In the genomic region with DNA sequence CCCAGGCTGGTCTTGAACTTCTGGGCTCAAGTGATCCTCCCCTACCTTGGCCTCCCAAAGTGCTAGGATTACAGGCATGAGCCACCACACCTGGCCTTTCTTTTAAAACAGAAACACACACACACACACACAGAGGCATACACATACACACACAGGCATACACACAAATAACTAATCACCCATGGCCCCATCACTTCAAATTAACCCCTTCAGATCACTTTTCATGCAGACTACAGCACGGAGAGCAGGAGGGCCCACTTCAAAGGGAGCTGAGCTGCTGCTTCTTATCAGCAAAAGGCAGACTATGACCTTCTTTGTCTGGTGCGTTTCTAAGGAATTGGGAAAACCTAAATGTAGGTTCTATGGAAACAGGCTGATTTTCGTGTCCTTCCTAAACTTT, we compare ENCODE assay signal across 17 cellular contexts. TPM values are rescaled to one million over a fixed set of nuclear protein-coding genes. Genes with fewer than 3 reads are reported as not detected.
A peak's percentile ranks its signal among the peaks of the same experiment; 100 is the strongest.
DNase-seq lines count a peak whose midpoint lies in the region; ATAC-seq and TF ChIP-seq lines count a peak whose summit lies in the region.
"Had no signal": no experiment of that assay in that cellular context is flagged by ENCODE, and none has a peak within 500 bp of the region (broad histone marks: within the 10 kb centered on the region; RNA-seq: fewer than 3 reads in every experiment).

No MANE protein-coding gene starts in this region.

- peak overlapping the region; percentile 16 for H3K27ac Mint-ChIP-seq in T-helper 1 cell treated with Interleukin-12 subunit alpha and Interleukin-12 subunit beta and Interleukin-4 antibody, amounts not matched to agents 30 μg/mL and 1 μg/mL, for 36 hours
- peak overlapping the region; percentile 75 for H3K27ac Mint-ChIP-seq in activated naive CD8-positive, alpha-beta T cell treated with anti-CD3 and anti-CD28 coated beads, Interleukin-2, amount 50 U/mL, for 24 hours
- peak overlapping the region in 1 of 2 donors; percentile 81 for H3K27ac Mint-ChIP-seq in natural killer cell treated with Interleukin-12 subunit alpha and Interleukin-12 subunit beta and Interleukin-15 and Interleukin-18, amount 100 ng/mL, for 72 hours

- H3K9me1 ChIP-seq in IMR-90 (ENCODE audit: insufficient read depth, low read length) = peaks cover 8% of the 10 kb centered on the region; the same call in 1 of the 2 replicates

- H3K4me3 ChIP-seq in IMR-90 (ENCODE audit: insufficient read depth, low read depth, low read length) = no peak overlapping the region
- H3K4me3 ChIP-seq in lower lobe of right lung = no peak overlapping the region

- peaks cover 18% of the 10 kb centered on the region for H3K4me1 Mint-ChIP-seq in T-helper 1 cell treated with Interleukin-12 subunit alpha and Interleukin-12 subunit beta and Interleukin-4 antibody, amounts not matched to agents 30 μg/mL and 1 μg/mL, for 36 hours (ENCODE audit: low read depth)
- H3K4me1 Mint-ChIP-seq in activated naive CD8-positive, alpha-beta T cell treated with anti-CD3 and anti-CD28 coated beads, Interleukin-2, amount 50 U/mL, for 24 hours = peaks cover 36% of the 10 kb centered on the region
- H3K4me1 Mint-ChIP-seq in natural killer cell treated with Interleukin-12 subunit alpha and Interleukin-12 subunit beta and Interleukin-15 and Interleukin-18, amount 100 ng/mL, for 72 hours (ENCODE audit: low read depth in 2 of 2) = peaks cover 4 to 14% of the 10 kb centered on the region in 2 donors

- no CpG with 5 or more reads among the region's 3 CpGs for WGBS in IMR-90 (ENCODE audit: extremely low coverage in 2 of 2, insufficient read length in 1 of 2), 2 experiments

- TF ChIP-seq CTCF in IMR-90 (conservative IDR thresholded peaks at IDR 0.05; ENCODE audit: low read depth, low read length) (no peak), lower lobe of right lung (IDR thresholded peaks at IDR 0.05) (no peak)

- H2AK5ac ChIP-seq in IMR-90 (ENCODE audit: low read depth, low read length) = 0 out of 2 replicates have a peak overlapping the region, but pooled peaks have one; percentile 14

- no peak overlapping the region for H3K56ac ChIP-seq in IMR-90 (ENCODE audit: extremely low read depth, insufficient read depth, low read length)

- H2AFZ ChIP-seq in IMR-90 (replicated peaks; ENCODE audit: low read length, poor library complexity) = no peak overlapping the region

- peaks cover 29 to 60% of the 10 kb centered on the region in 2 experiments for H3K79me1 ChIP-seq in IMR-90 (ENCODE audit: low read depth in 1 of 2, low read length in 2 of 2)

- H4K91ac ChIP-seq in IMR-90 (ENCODE audit: insufficient read depth, low read depth, low read length) = no peak overlapping the region

- BruUV-seq in IMR-90 (replicated peaks; lab: Mats Ljungman, UMichigan) = no TSS peak

- H3K14ac ChIP-seq in IMR-90 (replicated peaks; ENCODE audit: low read depth, low read length) = no peak overlapping the region

- POLR2A ChIA-PET in IMR-90 (lab: Charles Lee; ENCODE audit: unreplicated experiment) = no interaction called here

- peaks cover 24% of the 10 kb centered on the region; the same call in 1 of the 2 replicates for H4K20me1 ChIP-seq in IMR-90 (ENCODE audit: insufficient read depth, low read length)

- no peak overlapping the region for H2BK5ac ChIP-seq in IMR-90 (ENCODE audit: low read depth, low read length, poor library complexity, severe bottlenecking)

- H3K9me3 Mint-ChIP-seq in T-helper 1 cell treated with Interleukin-12 subunit alpha and Interleukin-12 subunit beta and Interleukin-4 antibody, amounts not matched to agents 30 μg/mL and 1 μg/mL, for 36 hours = no peaks in the 10 kb centered on the region
- H3K9me3 Mint-ChIP-seq in activated naive CD8-positive, alpha-beta T cell treated with anti-CD3 and anti-CD28 coated beads, Interleukin-2, amount 50 U/mL, for 24 hours = no peaks in the 10 kb centered on the region
- no peaks in the 10 kb centered on the region for H3K9me3 Mint-ChIP-seq in natural killer cell treated with Interleukin-12 subunit alpha and Interleukin-12 subunit beta and Interleukin-15 and Interleukin-18, amount 100 ng/mL, for 72 hours

- H3K27ac ChIP-seq in IMR-90 (ENCODE audit: insufficient read depth, low read length) (no peak overlapping the region), lower lobe of right lung (no peak overlapping the region)
- H3K27ac ChIP-seq: 22Rv1, epithelial cell of prostate, thyroid gland had no signal

- H4K8ac ChIP-seq in IMR-90 (ENCODE audit: low read depth in 2 of 2, low read length in 2 of 2) = no peak overlapping the region

- intact Hi-C loops in IMR-90 (cut with micrococcal nuclease) (loop anchor here (10.0 kb wide), 1 partner anchor 48 kb away; the partner anchor contains the start of gene UQCC4), lower lobe of right lung (cut with DNase I) (no loop called here)

- dilution Hi-C loops in IMR-90 (cut with HindIII; ENCODE audit: low sequenced_read_pairs, unreplicated experiment) = no loop called here

- DNase-seq in T-helper 1 cell (no peak), IMR-90 (no peak), lower lobe of right lung (no peak), NCI-H510A treated with DMSO at 0.1 percent for 48 hours (lab: John Stamatoyannopoulos, UW) (no peak)
- DNase-seq in activated naive CD8-positive, alpha-beta T cell treated with anti-CD3 and anti-CD28 coated beads, Interleukin-2, amount 50 U/mL, for 24 hours = no peak
- DNase-seq in natural killer cell treated with Interleukin-12 subunit alpha and Interleukin-12 subunit beta and Interleukin-15 and Interleukin-18, amount 100 ng/mL, for 72 hours (ENCODE audit: low spot score) = no peak
- DNase-seq: activated effector memory CD4-positive, alpha-beta T cell treated with Interleukin-2 at 50 U/mL for 16 hours; central memory CD4-positive, alpha-beta T cell; KG1; left lung; nucleus accumbens; Right ventricle myocardium superior; thyroid gland had no signal

- H3K4ac ChIP-seq in IMR-90 (ENCODE audit: low read depth, low read length) = no peak overlapping the region

- no peak overlapping the region for H2BK120ac ChIP-seq in IMR-90 (ENCODE audit: low read depth, low read length)

- CTCF ChIA-PET in IMR-90 (lab: Yijun Ruan, JAX) = interaction anchor here (0.9 kb wide), 1 partner anchor 9 kb away, joined by 5 read pairs; no protein-coding TSS in a partner anchor

- H3K4me2 ChIP-seq in IMR-90 (ENCODE audit: low read depth, low read length) = no peak overlapping the region

- no peak overlapping the region for H2BK15ac ChIP-seq in IMR-90 (ENCODE audit: low read depth, low read length)

- ATAC-seq in IMR-90 (ENCODE audit: low read depth) (no peak), GM19455 (IDR thresholded peaks at IDR 0.05; ENCODE audit: unreplicated experiment) (no peak), lower lobe of right lung (no peak)
- no peak for ATAC-seq in activated naive CD8-positive, alpha-beta T cell treated with anti-CD3 and anti-CD28 coated beads, Interleukin-2, amount 50 U/mL, for 24 hours
- no peak for ATAC-seq in natural killer cell treated with Interleukin-12 subunit alpha and Interleukin-12 subunit beta and Interleukin-15 and Interleukin-18, amount 100 ng/mL, for 72 hours
- ATAC-seq: left lung had no signal

- H3K36me3 ChIP-seq in IMR-90 (ENCODE audit: control insufficient read depth, insufficient read depth, low read length) (peaks cover 3% of the 10 kb centered on the region; the same call in 1 of the 2 replicates), lower lobe of right lung (no peaks in the 10 kb centered on the region)
- H3K36me3 ChIP-seq: left lung, thyroid gland had no signal

- H2BK20ac ChIP-seq in IMR-90 (ENCODE audit: low read depth, low read length) = no peak overlapping the region

- peak overlapping the region; percentile 65 for H3K4me3 Mint-ChIP-seq in T-helper 1 cell treated with Interleukin-12 subunit alpha and Interleukin-12 subunit beta and Interleukin-4 antibody, amounts not matched to agents 30 μg/mL and 1 μg/mL, for 36 hours
- H3K4me3 Mint-ChIP-seq in activated naive CD8-positive, alpha-beta T cell treated with anti-CD3 and anti-CD28 coated beads, Interleukin-2, amount 50 U/mL, for 24 hours = peak overlapping the region; percentile 62
- H3K4me3 Mint-ChIP-seq in natural killer cell treated with Interleukin-12 subunit alpha and Interleukin-12 subunit beta and Interleukin-15 and Interleukin-18, amount 100 ng/mL, for 72 hours = peak overlapping the region; percentile 57

- no peaks in the 10 kb centered on the region for H3K27me3 ChIP-seq in IMR-90 (ENCODE audit: control insufficient read depth, insufficient read depth, low read length)
- no peaks in the 10 kb centered on the region for H3K27me3 ChIP-seq in lower lobe of right lung (ENCODE audit: low read depth)
- H3K27me3 ChIP-seq: left lung, thyroid gland had no signal

- H3K4me1 ChIP-seq in IMR-90 (ENCODE audit: control insufficient read depth, insufficient read depth, low read length) = 0 out of 2 replicates have a peak, but pooled peaks cover 7% of the 10 kb centered on the region
- H3K4me1 ChIP-seq in lower lobe of right lung = peaks cover 42% of the 10 kb centered on the region

- no peaks in the 10 kb centered on the region for H3K36me3 Mint-ChIP-seq in T-helper 1 cell treated with Interleukin-12 subunit alpha and Interleukin-12 subunit beta and Interleukin-4 antibody, amounts not matched to agents 30 μg/mL and 1 μg/mL, for 36 hours (ENCODE audit: low read depth)
- H3K36me3 Mint-ChIP-seq in activated naive CD8-positive, alpha-beta T cell treated with anti-CD3 and anti-CD28 coated beads, Interleukin-2, amount 50 U/mL, for 24 hours (ENCODE audit: low read depth) = peaks cover 2% of the 10 kb centered on the region
- H3K36me3 Mint-ChIP-seq in natural killer cell treated with Interleukin-12 subunit alpha and Interleukin-12 subunit beta and Interleukin-15 and Interleukin-18, amount 100 ng/mL, for 72 hours = no peaks in the 10 kb centered on the region

- H3K27me3 Mint-ChIP-seq in T-helper 1 cell treated with Interleukin-12 subunit alpha and Interleukin-12 subunit beta and Interleukin-4 antibody, amounts not matched to agents 30 μg/mL and 1 μg/mL, for 36 hours (ENCODE audit: low read depth) = no peaks in the 10 kb centered on the region
- H3K27me3 Mint-ChIP-seq in activated naive CD8-positive, alpha-beta T cell treated with anti-CD3 and anti-CD28 coated beads, Interleukin-2, amount 50 U/mL, for 24 hours = no peaks in the 10 kb centered on the region
- no peaks in the 10 kb centered on the region for H3K27me3 Mint-ChIP-seq in natural killer cell treated with Interleukin-12 subunit alpha and Interleukin-12 subunit beta and Interleukin-15 and Interleukin-18, amount 100 ng/mL, for 72 hours

- TF ChIP-seq POLR2A in IMR-90 (IDR thresholded peaks at IDR 0.05; ENCODE audit: low read depth, low read length) = no peak

- no peak overlapping the region for H3K9ac ChIP-seq in IMR-90 (ENCODE audit: low read depth, low read length)

- in situ Hi-C loops in IMR-90 (cut with MboI; ENCODE audit: low sequenced_read_pairs) = no loop called here

- no peak for TF ChIP-seq RAD21 in IMR-90 (IDR thresholded peaks at IDR 0.05; ENCODE audit: low read length)

- H3K9me3 ChIP-seq in IMR-90 (ENCODE audit: control insufficient read depth, insufficient read depth, low read length) = peaks cover 3% of the 10 kb centered on the region; the same call in 1 of the 2 replicates
- H3K9me3 ChIP-seq in lower lobe of right lung = no peaks in the 10 kb centered on the region
- H3K9me3 ChIP-seq: left lung, thyroid gland had no signal

- no peak overlapping the region for H4K5ac ChIP-seq in IMR-90 (ENCODE audit: low read depth, low read length)

- H3K18ac ChIP-seq in IMR-90 (ENCODE audit: low read depth, low read length) = no peak overlapping the region

- H3K23ac ChIP-seq in IMR-90 (ENCODE audit: low read depth, low read length) = no peak overlapping the region

- H2AK9ac ChIP-seq in IMR-90 (replicated peaks; ENCODE audit: low read depth, low read length, poor library complexity) = no peak overlapping the region

RNA-seq across cellular contexts. Expression of gene CLCN7, which starts 1.9 kb away (rescaled TPM):
- total RNA-seq in IMR-90 (2012; rRNA removed) (10.8 TPM in 2 replicates), lower lobe of right lung (146 TPM)
- 45.2 and 52.9 TPM in 2 replicates for polyA plus RNA-seq in IMR-90 (2012; rRNA removed)
- polyA plus RNA-seq in IMR-90 (2012; cell fraction: cytosol; rRNA removed) = 20.3 and 36.5 TPM in 2 replicates
- polyA plus RNA-seq in IMR-90 (2012; cell fraction: nucleus; rRNA removed; ENCODE audit: low replicate concordance) = 84.9 and 258 TPM in 2 replicates
- total RNA-seq in natural killer cell treated with Interleukin-12 subunit alpha and Interleukin-12 subunit beta and Interleukin-15 and Interleukin-18, amount 100 ng/mL, for 72 hours = 10 to 100 TPM; 52.2 to 73.5 TPM

RNA-seq across cellular contexts. Expression of gene PTX4, which starts 15.8 kb away (rescaled TPM):
- not detected in 2 replicates for total RNA-seq in IMR-90 (2012; rRNA removed)
- 0.07 TPM in 1 of 2 replicates, not detected in the other for polyA plus RNA-seq in IMR-90 (2012; rRNA removed)
- not detected in 2 replicates for polyA plus RNA-seq in IMR-90 (2012; cell fraction: cytosol; rRNA removed)
- polyA plus RNA-seq in IMR-90 (2012; cell fraction: nucleus; rRNA removed; ENCODE audit: low replicate concordance) = 0.14 TPM in 1 of 2 replicates, not detected in the other
- total RNA-seq in natural killer cell treated with Interleukin-12 subunit alpha and Interleukin-12 subunit beta and Interleukin-15 and Interleukin-18, amount 100 ng/mL, for 72 hours = under 1 TPM in 1 of 2 donors, not detected in 1; 0.39 TPM
- not detected for total RNA-seq in lower lobe of right lung
- total RNA-seq: left lung, thyroid gland had no signal

RNA-seq across cellular contexts. Expression of gene TELO2, which starts 20.2 kb away (rescaled TPM):
- total RNA-seq in IMR-90 (2012; rRNA removed) = 5.8 and 6.6 TPM in 2 replicates
- 26.6 and 28.2 TPM in 2 replicates for polyA plus RNA-seq in IMR-90 (2012; rRNA removed)
- polyA plus RNA-seq in IMR-90 (2012; cell fraction: cytosol; rRNA removed) = 16.6 and 18.1 TPM in 2 replicates
- polyA plus RNA-seq in IMR-90 (2012; cell fraction: nucleus; rRNA removed; ENCODE audit: low replicate concordance) = 110 and 290 TPM in 2 replicates
- 100 to 1,000 TPM in 1 of 2 donors, 10 to 100 TPM in 1; 55.5 to 156 TPM for total RNA-seq in natural killer cell treated with Interleukin-12 subunit alpha and Interleukin-12 subunit beta and Interleukin-15 and Interleukin-18, amount 100 ng/mL, for 72 hours
- total RNA-seq in lower lobe of right lung = 27.5 TPM

RNA-seq across cellular contexts. Expression of gene CCDC154, which starts 28.6 kb away (rescaled TPM):
- under 0.01 TPM in 1 of 2 replicates, not detected in the other for total RNA-seq in IMR-90 (2012; rRNA removed)
- polyA plus RNA-seq in IMR-90 (2012; rRNA removed) = 0.09 TPM in 1 of 2 replicates, not detected in the other
- 0.08 and 0.14 TPM in 2 replicates for polyA plus RNA-seq in IMR-90 (2012; cell fraction: cytosol; rRNA removed)
- 0.56 and 1.3 TPM in 2 replicates for polyA plus RNA-seq in IMR-90 (2012; cell fraction: nucleus; rRNA removed; ENCODE audit: low replicate concordance)
- total RNA-seq in natural killer cell treated with Interleukin-12 subunit alpha and Interleukin-12 subunit beta and Interleukin-15 and Interleukin-18, amount 100 ng/mL, for 72 hours = 1 to 10 TPM in 1 of 2 donors, under 1 TPM in 1; 0.38 to 3.6 TPM
- total RNA-seq in lower lobe of right lung = 3.1 TPM

RNA-seq across cellular contexts. Expression of gene PERCC1, which starts 42.1 kb away (rescaled TPM):
- total RNA-seq in IMR-90 (2012; rRNA removed) = not detected in 2 replicates
- polyA plus RNA-seq in IMR-90 (2012; rRNA removed) = not detected in 2 replicates
- not detected in 2 replicates for polyA plus RNA-seq in IMR-90 (2012; cell fraction: cytosol; rRNA removed)
- not detected in 2 replicates for polyA plus RNA-seq in IMR-90 (2012; cell fraction: nucleus; rRNA removed; ENCODE audit: low replicate concordance)
- 1 to 10 TPM in 1 of 2 donors, under 1 TPM in 1; 0.98 to 1.2 TPM for total RNA-seq in natural killer cell treated with Interleukin-12 subunit alpha and Interleukin-12 subunit beta and Interleukin-15 and Interleukin-18, amount 100 ng/mL, for 72 hours
- not detected for total RNA-seq in lower lobe of right lung
